In the genomic region with DNA sequence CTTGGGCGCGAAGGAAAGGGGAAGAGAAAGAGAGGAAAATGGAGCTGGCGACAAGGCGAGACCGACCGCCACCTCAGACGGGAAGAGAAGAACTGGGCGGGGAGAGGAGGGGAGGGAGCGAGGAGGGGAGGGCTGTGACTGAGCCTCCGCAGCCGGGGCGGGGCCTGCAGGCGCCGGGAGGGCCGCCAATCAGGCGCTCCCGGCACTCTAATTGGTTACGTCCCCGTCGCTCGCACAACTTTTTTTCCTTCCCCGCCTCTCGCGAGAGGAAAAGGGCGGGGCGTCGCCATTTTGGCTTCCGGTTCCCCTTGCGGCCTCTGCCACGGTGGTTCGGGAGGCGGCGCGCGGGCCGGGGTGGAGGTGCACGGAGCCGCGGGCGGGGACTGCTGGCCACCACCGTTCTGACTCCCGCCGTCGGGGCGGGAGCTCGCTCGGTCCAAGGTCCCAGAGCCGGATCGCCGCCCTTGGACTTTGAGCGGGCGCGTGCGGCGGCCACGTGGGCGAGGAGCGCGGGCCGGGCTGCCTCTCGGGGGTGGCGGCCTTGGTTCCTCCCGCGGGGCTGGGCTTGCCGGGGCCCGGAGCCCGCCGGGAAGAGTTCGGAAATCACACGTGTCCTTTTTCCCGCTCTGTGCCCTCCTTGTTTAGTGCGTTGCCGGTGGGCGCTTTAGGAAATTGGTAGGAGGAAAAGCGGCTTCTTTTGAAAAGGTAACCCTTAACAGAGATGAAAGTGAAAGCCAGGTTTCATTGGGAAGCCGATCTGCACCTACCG, we compare ENCODE assay signal across 8 cellular contexts. TPM values are rescaled to one million over a fixed set of nuclear protein-coding genes. Genes with fewer than 3 reads are reported as not detected.
A peak's percentile ranks its signal among the peaks of the same experiment; 100 is the strongest.
DNase-seq lines count a peak whose midpoint lies in the region; ATAC-seq and TF ChIP-seq lines count a peak whose summit lies in the region.

A gene (minus strand): TSS at position 94 of the 769 bp plus-strand sequence. CDS start 176 bp downstream, outside the sequence.

- no peaks in the 10 kb centered on the region for H3K36me3 Mint-ChIP-seq in T-cell

- WGBS in adipose tissue, 3 donors: 0 to 1% (median 1%) methylated on average over 67 to 77 of the region's 77 CpGs
- WGBS in trophoblast cell (ENCODE audit: extremely low coverage, insufficient coverage, insufficient read length): no CpG with 5 or more reads among the region's 77 CpGs
- 0 to 1% methylated on average over 36 to 54 of the region's 77 CpGs for WGBS in tibial nerve, 2 donors

- H4K8ac ChIP-seq in trophoblast cell (ENCODE audit: low read depth, low read length): peak within 1 kb of the TSS; percentile 95

- H3K4me1 ChIP-seq in trophoblast cell (ENCODE audit: control insufficient read depth in 1 of 2, insufficient read depth in 2 of 2, low read length in 2 of 2) (peaks cover 0 to 6% of the 10 kb centered on the region in 2 experiments), tibial nerve (peaks cover 0 to 47% (median 33%) of the 10 kb centered on the region in 4 donors)

- TF ChIP-seq POLR2A in tibial nerve (IDR thresholded peaks at IDR 0.05): peak; percentile 81 to 83

- H3K18ac ChIP-seq in trophoblast cell (ENCODE audit: low read length): peak within 1 kb of the TSS; percentile 98

- peak within 1 kb of the TSS; percentile 96 for H3K4me3 ChIP-seq in trophoblast cell (ENCODE audit: low read depth, low read length)
- peak within 1 kb of the TSS; percentile 73 to 100 (median 89) for H3K4me3 ChIP-seq in tibial nerve

- peak within 1 kb of the TSS; percentile 91 for H2AK5ac ChIP-seq in trophoblast cell (ENCODE audit: low read length)

- H3K4ac ChIP-seq in trophoblast cell (ENCODE audit: low read depth, low read length): peak within 1 kb of the TSS; percentile 93

- H3K36me3 ChIP-seq in trophoblast cell (ENCODE audit: control insufficient read depth in 1 of 2, insufficient read depth in 2 of 2, low read length in 2 of 2): peaks cover 0 to 2% of the 10 kb centered on the region in 2 experiments
- H3K36me3 ChIP-seq in tibial nerve: no peaks in the 10 kb centered on the region

- no peak for TF ChIP-seq CTCF in GM13977 (IDR thresholded peaks at IDR 0.05; ENCODE audit: extremely low read depth, insufficient read depth, missing control alignments)
- TF ChIP-seq CTCF in tibial nerve (IDR thresholded peaks at IDR 0.05): peak in 2 of 5 experiments; percentile 25 to 46

- H3K4me3 Mint-ChIP-seq in T-cell: peak within 1 kb of the TSS; percentile 85 to 98 (median 90)

- H4K12ac ChIP-seq in trophoblast cell (ENCODE audit: low read depth, low read length): peak within 1 kb of the TSS; percentile 94

- H3K27ac Mint-ChIP-seq in T-cell: peak within 1 kb of the TSS; percentile 92 to 94

- peak within 1 kb of the TSS; percentile 93 for H2BK5ac ChIP-seq in trophoblast cell (ENCODE audit: low read depth, low read length, poor library complexity)

- peak within 1 kb of the TSS; percentile 97 for H3K14ac ChIP-seq in trophoblast cell (ENCODE audit: low read length)

- H4K91ac ChIP-seq in trophoblast cell (ENCODE audit: low read depth, low read length): peak within 1 kb of the TSS; percentile 97

- POLR2A ChIA-PET in T-cell (lab: Charles Lee): interaction anchor here (0.8 to 1.3 kb wide), 2 partner anchors 9 to 11 kb away, joined by 3 to 12 read pairs; no protein-coding TSS in a partner anchor

- CTCF ChIA-PET in T-cell (lab: Charles Lee): interaction anchor here (0.5 to 1.5 kb wide), 6 partner anchors 9 to 674 kb away, joined by 3 to 7 read pairs (median 4); no protein-coding TSS in a partner anchor

- H3K9me3 ChIP-seq in trophoblast cell (ENCODE audit: insufficient read depth, low read depth, low read length): no peaks in the 10 kb centered on the region
- H3K9me3 ChIP-seq in tibial nerve: no peaks in the 10 kb centered on the region

- in situ Hi-C loops in GM13977 (cut with MboI; ENCODE audit: low pct_unique_long_range_greater_than_20kb, low sequenced_read_pairs, unreplicated experiment): no loop called here

- peak within 1 kb of the TSS; percentile 98 for H3K9ac ChIP-seq in trophoblast cell (ENCODE audit: low read length)

- DNase-seq in GM13977 (ENCODE audit: low spot score) (peak; percentile 99), NCI-H146 (lab: John Stamatoyannopoulos, UW) (peak; percentile 99), T-cell (peak; percentile 91 to 98 (median 95)), cardiac septum (ENCODE audit: low spot score) (peak; percentile 98), trophoblast cell (peak; percentile 99 to 100), tibial nerve (ENCODE audit: low spot score in 2 of 2) (peak; percentile 90 to 93)

- intact Hi-C loops in cardiac septum (cut with DNase I): loop anchor here (1.0 to 5.0 kb wide), 3 partner anchors 59 to 129 kb away; a partner anchor contains a TSS

- ATAC-seq in HG02870 (IDR thresholded peaks at IDR 0.05; ENCODE audit: unreplicated experiment) (peak; percentile 69), T-cell (replicated peaks in 1 of 4) (peak; percentile 93 to 95 (median 94))

- no peak within 1 kb of the TSS for H3K23ac ChIP-seq in trophoblast cell (ENCODE audit: low read length)

- H3K79me1 ChIP-seq in trophoblast cell (ENCODE audit: low read length): peaks cover 12% of the 10 kb centered on the region

- peak within 1 kb of the TSS; percentile 91 for H2BK120ac ChIP-seq in trophoblast cell (ENCODE audit: insufficient read depth, low read length, poor library complexity)

- H3K27me3 ChIP-seq in trophoblast cell (ENCODE audit: insufficient read depth, low read length) (no peaks in the 10 kb centered on the region), tibial nerve (no peaks in the 10 kb centered on the region)

- H2BK12ac ChIP-seq in trophoblast cell (ENCODE audit: low read length): no peak within 1 kb of the TSS

- peak; percentile 73 to 97 for TF ChIP-seq EP300 in tibial nerve (IDR thresholded peaks at IDR 0.05)

- H3K4me2 ChIP-seq in trophoblast cell (ENCODE audit: low read length): peak within 1 kb of the TSS; percentile 72

- H2AFZ ChIP-seq in trophoblast cell (ENCODE audit: insufficient read depth, low read length, poor library complexity): peak within 1 kb of the TSS; percentile 81

- H3K27ac ChIP-seq in adipose tissue (ENCODE audit: low read depth, low read length): peak within 1 kb of the TSS; percentile 88
- H3K27ac ChIP-seq in trophoblast cell (ENCODE audit: low read depth, low read length): peak within 1 kb of the TSS; percentile 94
- peak within 1 kb of the TSS; percentile 89 to 99 (median 94) for H3K27ac ChIP-seq in tibial nerve

- no peaks in the 10 kb centered on the region for H3K27me3 Mint-ChIP-seq in T-cell

- peaks cover 57 to 65% (median 63%) of the 10 kb centered on the region in 3 donors for H3K4me1 Mint-ChIP-seq in T-cell

- peaks cover 0 to 5% (median 0%) of the 10 kb centered on the region in 3 donors for H3K9me3 Mint-ChIP-seq in T-cell

- peaks cover 16% of the 10 kb centered on the region for H3K79me2 ChIP-seq in trophoblast cell (ENCODE audit: control insufficient read depth, insufficient read depth, low read length, poor library complexity)

RNA-seq across cellular contexts. Expression of the gene that starts here (rescaled TPM):
- total RNA-seq in T-cell (100 to 1,000 TPM in 4 of 5 donors, 10 to 100 TPM in 1; 96.2 to 130 (median 118) TPM), cardiac septum (107 TPM), tibial nerve (100 to 1,000 TPM; 175 to 225 (median 199) TPM)
- 100 to 1,000 TPM; 123 to 141 (median 140) TPM for polyA plus RNA-seq in adipose tissue
- 222 and 226 TPM in 2 replicates for polyA plus RNA-seq in trophoblast cell (2013)

Comparison
In these comparisons a context has a peak if more than half of its experiments do, and no peak if none do; other contexts are left out.
1. Peak in every context shown above with its lines: DNase-seq, ATAC-seq, H3K4me3 ChIP-seq and H3K27ac ChIP-seq.